14 cellular contexts compared by ENCODE assay signal in genomic region chr2:240259201-240259923, GRCh38.
DNase-seq lines count a peak whose midpoint lies in the region; ATAC-seq and TF ChIP-seq lines count a peak whose summit lies in the region.
"Had no signal": no experiment of that assay in that cellular context is flagged by ENCODE, and none has a peak within 500 bp of the region (broad histone marks: within the 10 kb centered on the region; RNA-seq: fewer than 3 reads in every experiment).

No MANE protein-coding gene starts in this region.

- peaks cover 7% of the 10 kb centered on the region for H3K4me1 Mint-ChIP-seq in Caco-2 (ENCODE audit: low read depth, unreplicated experiment)
- H3K4me1 Mint-ChIP-seq: activated CD8-positive, alpha-beta memory T cell treated with anti-CD3 and anti-CD28 coated beads, Interleukin-2, amount 10 ng/mL, durations not matched to agents 7 days and 5 days; stimulated activated naive B cell treated with anti-CD40 and anti-IgM and Interleukin-4, amounts not matched to agents 10 μg/mL and 1 μg/mL and 100 μg/mL, for 72 hours had no signal

- H3K27me3 ChIP-seq in Caco-2 (replicated peaks; ENCODE audit: control insufficient read depth, insufficient read depth, low read length) (no peaks in the 10 kb centered on the region), esophagus squamous epithelium (no peaks in the 10 kb centered on the region), right lobe of liver (no peaks in the 10 kb centered on the region), sigmoid colon (no peaks in the 10 kb centered on the region)

- CTCF ChIA-PET in Caco-2 (lab: Charles Lee), result no interaction called here

- H3K27ac ChIP-seq in esophagus squamous epithelium (peak overlapping the region; percentile 16 to 84 (median 56)), right lobe of liver (peak overlapping the region in 2 of 3 donors; percentile 21 to 43), sigmoid colon (peak overlapping the region; percentile 62 to 70 (median 68))
- H3K27ac ChIP-seq: epithelial cell of prostate, prostate gland had no signal

- no TSS peak for BruUV-seq in Caco-2 (replicated peaks; lab: Mats Ljungman, UMichigan)

- TF ChIP-seq EP300 in sigmoid colon (IDR thresholded peaks at IDR 0.05), result no peak

- H3K4me3 ChIP-seq in Caco-2 (ENCODE audit: low read depth, low read length), result no peak overlapping the region
- H3K4me3 ChIP-seq in esophagus squamous epithelium, result no peak overlapping the region
- H3K4me3 ChIP-seq in right lobe of liver, result no peak overlapping the region
- H3K4me3 ChIP-seq in sigmoid colon, result no peak overlapping the region
- H3K4me3 ChIP-seq: prostate gland had no signal

- POLR2A ChIA-PET in Caco-2 (lab: Charles Lee), result no interaction called here

- H3K36me3 ChIP-seq in Caco-2 (ENCODE audit: control insufficient read depth, insufficient read depth, low read length), result no peaks in the 10 kb centered on the region
- no peaks in the 10 kb centered on the region for H3K36me3 ChIP-seq in esophagus squamous epithelium
- no peaks in the 10 kb centered on the region for H3K36me3 ChIP-seq in right lobe of liver
- H3K36me3 ChIP-seq in sigmoid colon, result no peaks in the 10 kb centered on the region
- H3K36me3 ChIP-seq: prostate gland had no signal

- DNase-seq in Caco-2 (no peak), esophagus squamous epithelium (lab: John Stamatoyannopoulos, UW) (no peak), right lobe of liver (peak in 1 of 3 donors; percentile 48), sigmoid colon (peak; percentile 78), SKM-1 (lab: John Stamatoyannopoulos, UW; ENCODE audit: unreplicated experiment) (no peak), 8988T (no peak), DMS79 (lab: John Stamatoyannopoulos, UW) (no peak)
- no peak for DNase-seq in stimulated activated CD4-positive, alpha-beta T cell treated with anti-CD3 and anti-CD28 coated beads, Interleukin-4, amount 100 ng/mL, for 1 hour
- DNase-seq: activated CD8-positive, alpha-beta memory T cell treated with anti-CD3 and anti-CD28 coated beads, Interleukin-2, amount 10 ng/mL, durations not matched to agents 7 days and 5 days; activated naive CD4-positive, alpha-beta T cell treated with anti-CD3 and anti-CD28 coated beads, Interleukin-2, amount 50 U/mL, for 16 hours; NCI-H226; stimulated activated naive B cell treated with anti-CD40 and anti-IgM and Interleukin-4, amounts not matched to agents 10 μg/mL and 1 μg/mL and 100 μg/mL, for 72 hours had no signal

- H3K4me3 Mint-ChIP-seq in Caco-2 (ENCODE audit: unreplicated experiment), result no peak overlapping the region
- H3K4me3 Mint-ChIP-seq: activated CD8-positive, alpha-beta memory T cell treated with anti-CD3 and anti-CD28 coated beads, Interleukin-2, amount 10 ng/mL, durations not matched to agents 7 days and 5 days; stimulated activated naive B cell treated with anti-CD40 and anti-IgM and Interleukin-4, amounts not matched to agents 10 μg/mL and 1 μg/mL and 100 μg/mL, for 72 hours had no signal

- intact Hi-C loops in Caco-2 (cut with micrococcal nuclease; ENCODE audit: unreplicated experiment) (loop anchor here (5.0 kb wide), 1 partner anchor 178 kb away; the partner anchor contains the start of gene GPC1), esophagus squamous epithelium (cut with DNase I) (no loop called here), right lobe of liver (cut with DNase I) (no loop called here), sigmoid colon (cut with DNase I) (no loop called here)

- H3K27ac Mint-ChIP-seq in Caco-2 (ENCODE audit: unreplicated experiment), result peak overlapping the region; percentile 39
- H3K27ac Mint-ChIP-seq: activated CD8-positive, alpha-beta memory T cell treated with anti-CD3 and anti-CD28 coated beads, Interleukin-2, amount 10 ng/mL, durations not matched to agents 7 days and 5 days; stimulated activated naive B cell treated with anti-CD40 and anti-IgM and Interleukin-4, amounts not matched to agents 10 μg/mL and 1 μg/mL and 100 μg/mL, for 72 hours had no signal

- H3K4me1 ChIP-seq in Caco-2, result peaks cover 15% of the 10 kb centered on the region
- peaks cover 0 to 29% (median 4%) of the 10 kb centered on the region in 3 donors for H3K4me1 ChIP-seq in esophagus squamous epithelium
- no peaks in the 10 kb centered on the region for H3K4me1 ChIP-seq in right lobe of liver
- peaks cover 0 to 21% (median 18%) of the 10 kb centered on the region in 4 donors for H3K4me1 ChIP-seq in sigmoid colon
- H3K4me1 ChIP-seq: prostate gland had no signal

- H3K9me3 ChIP-seq in Caco-2, result no peaks in the 10 kb centered on the region
- H3K9me3 ChIP-seq in esophagus squamous epithelium, result peaks cover 0 to 11% (median 11%) of the 10 kb centered on the region in 3 donors
- H3K9me3 ChIP-seq in right lobe of liver, result no peaks in the 10 kb centered on the region
- H3K9me3 ChIP-seq in sigmoid colon, result no peaks in the 10 kb centered on the region
- H3K9me3 ChIP-seq: prostate gland had no signal

- peaks cover 18% of the 10 kb centered on the region for H3K9me3 Mint-ChIP-seq in Caco-2 (ENCODE audit: unreplicated experiment)

- 68 to 74% methylated on average over 5 to 9 of the region's 17 CpGs for WGBS in esophagus squamous epithelium, 2 donors
- WGBS in right lobe of liver (ENCODE audit: insufficient coverage, low coverage, low lambda C conversion rate, missing lambda C conversion rate), result 90% methylated on average over 2 of the region's 17 CpGs
- 70 to 71% methylated on average over 17 of the region's 17 CpGs for WGBS in sigmoid colon, 2 donors

- no peak for TF ChIP-seq POLR2A in esophagus squamous epithelium (IDR thresholded peaks at IDR 0.05)
- no peak for TF ChIP-seq POLR2A in right lobe of liver (IDR thresholded peaks at IDR 0.05)
- no peak for TF ChIP-seq POLR2A in sigmoid colon (IDR thresholded peaks at IDR 0.05)

- no peaks in the 10 kb centered on the region for H3K27me3 Mint-ChIP-seq in Caco-2 (ENCODE audit: insufficient read depth, unreplicated experiment)
- H3K27me3 Mint-ChIP-seq: activated CD8-positive, alpha-beta memory T cell treated with anti-CD3 and anti-CD28 coated beads, Interleukin-2, amount 10 ng/mL, durations not matched to agents 7 days and 5 days had no signal

- peak; percentile 6 to 53 (median 34) for ATAC-seq in right lobe of liver
- ATAC-seq: activated CD8-positive, alpha-beta memory T cell treated with anti-CD3 and anti-CD28 coated beads, Interleukin-2, amount 10 ng/mL, durations not matched to agents 7 days and 5 days; stimulated activated naive B cell treated with anti-CD40 and anti-IgM and Interleukin-4, amounts not matched to agents 10 μg/mL and 1 μg/mL and 100 μg/mL, for 72 hours had no signal

- peaks cover 23% of the 10 kb centered on the region for H3K36me3 Mint-ChIP-seq in Caco-2 (ENCODE audit: insufficient read depth, unreplicated experiment)
- H3K36me3 Mint-ChIP-seq: activated CD8-positive, alpha-beta memory T cell treated with anti-CD3 and anti-CD28 coated beads, Interleukin-2, amount 10 ng/mL, durations not matched to agents 7 days and 5 days had no signal

- TF ChIP-seq CTCF in Caco-2 (IDR thresholded peaks at IDR 0.05; ENCODE audit: insufficient read depth in 1 of 2, low read depth in 1 of 2, low read length in 1 of 2, severe bottlenecking in 1 of 2, unreplicated experiment in 1 of 2), result no peak
- no peak for TF ChIP-seq CTCF in esophagus squamous epithelium (IDR thresholded peaks at IDR 0.05)
- no peak for TF ChIP-seq CTCF in right lobe of liver (IDR thresholded peaks at IDR 0.05)
- no peak for TF ChIP-seq CTCF in sigmoid colon (IDR thresholded peaks at IDR 0.05)
